1 cellular context compared by ENCODE assay signal in the genomic region with DNA sequence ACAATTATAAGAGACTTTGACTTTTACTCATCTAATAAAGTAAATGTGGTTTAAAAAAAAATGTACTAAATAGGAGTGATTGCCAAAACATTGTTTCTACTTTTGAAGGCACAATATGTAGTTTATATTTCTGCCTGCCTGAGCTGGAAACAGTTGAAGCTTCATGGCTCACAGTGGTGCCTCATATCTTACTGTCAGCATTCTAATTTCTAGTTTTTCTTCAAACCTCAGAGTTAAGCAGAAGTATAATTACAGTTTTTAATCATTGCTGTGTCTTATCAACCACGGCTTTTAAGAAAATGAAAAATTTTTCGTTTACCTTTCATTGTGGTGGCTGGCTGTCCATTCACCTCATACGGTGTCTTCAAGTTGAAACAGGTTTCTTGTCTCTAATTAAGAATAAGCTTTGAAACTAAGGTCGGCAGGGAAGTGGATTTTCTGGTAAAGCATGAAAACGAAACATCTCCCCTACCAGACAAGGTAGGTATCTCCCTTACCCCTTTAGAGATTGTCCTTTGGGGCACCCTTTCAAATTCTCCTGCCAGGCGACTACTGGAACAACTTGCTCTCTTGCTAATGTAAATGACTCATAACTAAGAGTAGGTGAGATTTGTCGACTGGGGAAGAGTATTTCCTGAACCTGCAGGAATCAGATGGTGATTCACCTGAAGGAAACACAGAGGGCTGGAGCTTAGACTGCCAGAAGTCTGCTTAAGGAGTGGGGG.
TF ChIP-seq lines count a peak whose summit lies in the region.

A gene with protein sequence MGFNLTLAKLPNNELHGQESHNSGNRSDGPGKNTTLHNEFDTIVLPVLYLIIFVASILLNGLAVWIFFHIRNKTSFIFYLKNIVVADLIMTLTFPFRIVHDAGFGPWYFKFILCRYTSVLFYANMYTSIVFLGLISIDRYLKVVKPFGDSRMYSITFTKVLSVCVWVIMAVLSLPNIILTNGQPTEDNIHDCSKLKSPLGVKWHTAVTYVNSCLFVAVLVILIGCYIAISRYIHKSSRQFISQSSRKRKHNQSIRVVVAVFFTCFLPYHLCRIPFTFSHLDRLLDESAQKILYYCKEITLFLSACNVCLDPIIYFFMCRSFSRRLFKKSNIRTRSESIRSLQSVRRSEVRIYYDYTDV (minus strand): TSS at position 554 of the 725 bp plus-strand sequence. CDS start 16,720 bp downstream, outside the sequence.

TF ChIP-seq in SK-N-SH treated with all-trans-retinoic acid at 6 μM for 48 hours, 23 proteins besides CTCF, POLR2A, EP300 and RAD21 (continued from another document):
- TF ChIP-seq, protein P1, sequence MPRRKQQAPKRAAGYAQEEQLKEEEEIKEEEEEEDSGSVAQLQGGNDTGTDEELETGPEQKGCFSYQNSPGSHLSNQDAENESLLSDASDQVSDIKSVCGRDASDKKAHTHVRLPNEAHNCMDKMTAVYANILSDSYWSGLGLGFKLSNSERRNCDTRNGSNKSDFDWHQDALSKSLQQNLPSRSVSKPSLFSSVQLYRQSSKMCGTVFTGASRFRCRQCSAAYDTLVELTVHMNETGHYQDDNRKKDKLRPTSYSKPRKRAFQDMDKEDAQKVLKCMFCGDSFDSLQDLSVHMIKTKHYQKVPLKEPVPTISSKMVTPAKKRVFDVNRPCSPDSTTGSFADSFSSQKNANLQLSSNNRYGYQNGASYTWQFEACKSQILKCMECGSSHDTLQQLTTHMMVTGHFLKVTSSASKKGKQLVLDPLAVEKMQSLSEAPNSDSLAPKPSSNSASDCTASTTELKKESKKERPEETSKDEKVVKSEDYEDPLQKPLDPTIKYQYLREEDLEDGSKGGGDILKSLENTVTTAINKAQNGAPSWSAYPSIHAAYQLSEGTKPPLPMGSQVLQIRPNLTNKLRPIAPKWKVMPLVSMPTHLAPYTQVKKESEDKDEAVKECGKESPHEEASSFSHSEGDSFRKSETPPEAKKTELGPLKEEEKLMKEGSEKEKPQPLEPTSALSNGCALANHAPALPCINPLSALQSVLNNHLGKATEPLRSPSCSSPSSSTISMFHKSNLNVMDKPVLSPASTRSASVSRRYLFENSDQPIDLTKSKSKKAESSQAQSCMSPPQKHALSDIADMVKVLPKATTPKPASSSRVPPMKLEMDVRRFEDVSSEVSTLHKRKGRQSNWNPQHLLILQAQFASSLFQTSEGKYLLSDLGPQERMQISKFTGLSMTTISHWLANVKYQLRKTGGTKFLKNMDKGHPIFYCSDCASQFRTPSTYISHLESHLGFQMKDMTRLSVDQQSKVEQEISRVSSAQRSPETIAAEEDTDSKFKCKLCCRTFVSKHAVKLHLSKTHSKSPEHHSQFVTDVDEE (CRISPR knock-in tag; IDR thresholded peaks at IDR 0.05), result no peak
- no peak for TF ChIP-seq ZNF565 (CRISPR knock-in tag; conservative IDR thresholded peaks at IDR 0.05; ENCODE audit: low read depth)
- TF ChIP-seq ZNF8 (CRISPR knock-in tag; IDR thresholded peaks at IDR 0.05), result no peak
- TF ChIP-seq SNAI2 (CRISPR knock-in tag; IDR thresholded peaks at IDR 0.05), result no peak
- no peak for TF ChIP-seq ARNTL (CRISPR knock-in tag; IDR thresholded peaks at IDR 0.05; ENCODE audit: borderline replicate concordance, low read depth)
- TF ChIP-seq PPARA (CRISPR knock-in tag; IDR thresholded peaks at IDR 0.05; ENCODE audit: borderline replicate concordance), result no peak
- no peak for TF ChIP-seq ZFP30 (CRISPR knock-in tag; IDR thresholded peaks at IDR 0.05)
- no peak for TF ChIP-seq BACH2 (CRISPR knock-in tag; IDR thresholded peaks at IDR 0.05; ENCODE audit: borderline replicate concordance)
- TF ChIP-seq GLIS3 (CRISPR knock-in tag; IDR thresholded peaks at IDR 0.05), result no peak
- TF ChIP-seq ZFP3 (CRISPR knock-in tag; IDR thresholded peaks at IDR 0.05), result no peak
- no peak for TF ChIP-seq POU6F1 (CRISPR knock-in tag; IDR thresholded peaks at IDR 0.05; ENCODE audit: borderline replicate concordance, low read depth)
- no peak for TF ChIP-seq ZC3H10 (CRISPR knock-in tag; IDR thresholded peaks at IDR 0.05)
